8 cellular contexts compared by ENCODE assay signal in genomic region chr11:45804806-45805304, GRCh38. TPM values are rescaled to one million over a fixed set of nuclear protein-coding genes. Genes with fewer than 3 reads are reported as not detected.
A peak's percentile ranks its signal among the peaks of the same experiment; 100 is the strongest.
DNase-seq lines count a peak whose midpoint lies in the region; ATAC-seq and TF ChIP-seq lines count a peak whose summit lies in the region.

Gene SLC35C1 (plus strand): TSS chr11:45805149. CDS start chr11:45805802, 653 bp downstream.

- no peaks in the 10 kb centered on the region for H3K27me3 Mint-ChIP-seq in activated T-helper 17 cell treated with anti-CD3 and anti-CD28 coated beads, Interleukin-2, amount 50 U/mL, for 72 hours
- no peaks in the 10 kb centered on the region for H3K27me3 Mint-ChIP-seq in natural killer cell treated with Interleukin-12 subunit alpha and Interleukin-12 subunit beta and Interleukin-15 and Interleukin-18, amount 100 ng/mL, for 72 hours

- peak within 1 kb of the TSS; percentile 77 for H3K4me3 Mint-ChIP-seq in activated T-helper 17 cell treated with anti-CD3 and anti-CD28 coated beads, Interleukin-2, amount 50 U/mL, for 72 hours
- peak within 1 kb of the TSS; percentile 90 for H3K4me3 Mint-ChIP-seq in natural killer cell treated with Interleukin-12 subunit alpha and Interleukin-12 subunit beta and Interleukin-15 and Interleukin-18, amount 100 ng/mL, for 72 hours

- peaks cover 26% of the 10 kb centered on the region for H3K79me2 ChIP-seq in Karpas-422 (ENCODE audit: low read length)
- H3K79me2 ChIP-seq in fibroblast of lung (ENCODE audit: control insufficient read depth, insufficient read depth, low read length): peaks cover 28% of the 10 kb centered on the region

- H4K20me1 ChIP-seq in Karpas-422 (ENCODE audit: insufficient read depth, low read depth, low read length): no peaks in the 10 kb centered on the region
- H4K20me1 ChIP-seq in fibroblast of lung (ENCODE audit: control insufficient read depth, extremely low read depth, insufficient read depth, low read length): no peaks in the 10 kb centered on the region

- H3K9me3 Mint-ChIP-seq in activated T-helper 17 cell treated with anti-CD3 and anti-CD28 coated beads, Interleukin-2, amount 50 U/mL, for 72 hours: no peaks in the 10 kb centered on the region
- H3K9me3 Mint-ChIP-seq in natural killer cell treated with Interleukin-12 subunit alpha and Interleukin-12 subunit beta and Interleukin-15 and Interleukin-18, amount 100 ng/mL, for 72 hours: no peaks in the 10 kb centered on the region

- H3K9me3 ChIP-seq in Karpas-422 (ENCODE audit: low read length) (no peaks in the 10 kb centered on the region), fibroblast of lung (ENCODE audit: control insufficient read depth, insufficient read depth, low read depth, low read length) (no peaks in the 10 kb centered on the region)

- H3K4me2 ChIP-seq in Karpas-422 (ENCODE audit: low read depth, low read length, poor library complexity, severe bottlenecking) (peak within 1 kb of the TSS; percentile 95), fibroblast of lung (ENCODE audit: extremely low read depth, insufficient read depth, low read length) (peak within 1 kb of the TSS; percentile 97)

- H3K36me3 Mint-ChIP-seq in activated T-helper 17 cell treated with anti-CD3 and anti-CD28 coated beads, Interleukin-2, amount 50 U/mL, for 72 hours (ENCODE audit: low read depth): peaks cover 15% of the 10 kb centered on the region
- H3K36me3 Mint-ChIP-seq in natural killer cell treated with Interleukin-12 subunit alpha and Interleukin-12 subunit beta and Interleukin-15 and Interleukin-18, amount 100 ng/mL, for 72 hours: no peaks in the 10 kb centered on the region

- H3K36me3 ChIP-seq in Karpas-422 (ENCODE audit: insufficient read depth, low read length) (no peaks in the 10 kb centered on the region), fibroblast of lung (ENCODE audit: control insufficient read depth, insufficient read depth, low read length) (peaks cover 4% of the 10 kb centered on the region)

- H3K27ac Mint-ChIP-seq in activated T-helper 17 cell treated with anti-CD3 and anti-CD28 coated beads, Interleukin-2, amount 50 U/mL, for 72 hours: peak within 1 kb of the TSS; percentile 69
- H3K27ac Mint-ChIP-seq in natural killer cell treated with Interleukin-12 subunit alpha and Interleukin-12 subunit beta and Interleukin-15 and Interleukin-18, amount 100 ng/mL, for 72 hours: peak within 1 kb of the TSS; percentile 82 to 88

- no peak for TF ChIP-seq CTCF in fibroblast of lung (conservative IDR thresholded peaks at IDR 0.05 in 1 of 2, IDR thresholded peaks at IDR 0.05 in 1 of 2; ENCODE audit: low read depth in 1 of 2, low read length in 2 of 2)

- H3K27me3 ChIP-seq in Karpas-422 (ENCODE audit: low read length): no peaks in the 10 kb centered on the region
- H3K27me3 ChIP-seq in fibroblast of lung (ENCODE audit: control insufficient read depth, insufficient read depth, low read length): no peaks in the 10 kb centered on the region

- H2AFZ ChIP-seq in Karpas-422 (ENCODE audit: low read length): peak within 1 kb of the TSS; percentile 99
- H2AFZ ChIP-seq in fibroblast of lung (ENCODE audit: low read length): peak within 1 kb of the TSS; percentile 79

- H3K4me3 ChIP-seq in Karpas-422 (ENCODE audit: low read length): peak within 1 kb of the TSS; percentile 87
- peak within 1 kb of the TSS; percentile 83 to 91 (median 86) for H3K4me3 ChIP-seq in fibroblast of lung (replicated peaks in 1 of 4; ENCODE audit: control extremely low read depth in 1 of 4, insufficient read depth in 1 of 4, low read depth in 3 of 4, low read length in 4 of 4)

- peaks cover 16% of the 10 kb centered on the region for H3K4me1 Mint-ChIP-seq in activated T-helper 17 cell treated with anti-CD3 and anti-CD28 coated beads, Interleukin-2, amount 50 U/mL, for 72 hours
- H3K4me1 Mint-ChIP-seq in natural killer cell treated with Interleukin-12 subunit alpha and Interleukin-12 subunit beta and Interleukin-15 and Interleukin-18, amount 100 ng/mL, for 72 hours (ENCODE audit: low read depth in 2 of 2): peaks cover 30 to 34% of the 10 kb centered on the region in 2 donors

- H3K27ac ChIP-seq in Karpas-422 (ENCODE audit: low read length) (no peak within 1 kb of the TSS), fibroblast of lung (ENCODE audit: insufficient read depth, low read length) (peak within 1 kb of the TSS; percentile 94)

- peaks cover 31% of the 10 kb centered on the region for H3K4me1 ChIP-seq in Karpas-422 (ENCODE audit: low read length)
- H3K4me1 ChIP-seq in fibroblast of lung (ENCODE audit: control insufficient read depth, extremely low read depth, insufficient read depth, low read length): peaks cover 7% of the 10 kb centered on the region

- no peaks in the 10 kb centered on the region for H3K9me2 ChIP-seq in Karpas-422 (replicated peaks; ENCODE audit: insufficient read depth, low read length)

- peak within 1 kb of the TSS; percentile 86 for H3K9ac ChIP-seq in Karpas-422 (ENCODE audit: low read length)
- peak within 1 kb of the TSS; percentile 83 for H3K9ac ChIP-seq in fibroblast of lung (ENCODE audit: insufficient read depth, low read length)

- ATAC-seq in GM21825 (IDR thresholded peaks at IDR 0.05; ENCODE audit: unreplicated experiment): peak; percentile 92
- ATAC-seq in activated T-helper 17 cell treated with anti-CD3 and anti-CD28 coated beads, Interleukin-2, amount 50 U/mL, for 72 hours (replicated peaks): peak; percentile 97
- ATAC-seq in natural killer cell treated with Interleukin-12 subunit alpha and Interleukin-12 subunit beta and Interleukin-15 and Interleukin-18, amount 100 ng/mL, for 72 hours: peak; percentile 98 to 99
- ATAC-seq in stimulated activated naive CD8-positive, alpha-beta T cell treated with anti-CD3 and anti-CD28 coated beads, Interleukin-15, Interleukin-2, amounts not matched to agents 100 U/mL and 50 U/mL, for 24 hours: peak; percentile 94

- peak; percentile 96 for DNase-seq in Daoy (ENCODE audit: low read depth)
- DNase-seq in Karpas-422: peak; percentile 98
- peak; percentile 95 for DNase-seq in RPMI8226
- peak; percentile 92 to 93 for DNase-seq in fibroblast of lung (ENCODE audit: low read depth in 2 of 2)
- peak; percentile 98 for DNase-seq in natural killer cell treated with Interleukin-12 subunit alpha and Interleukin-12 subunit beta and Interleukin-15 and Interleukin-18, amount 100 ng/mL, for 72 hours (ENCODE audit: low spot score)
- peak; percentile 99 for DNase-seq in stimulated activated naive CD8-positive, alpha-beta T cell treated with anti-CD3 and anti-CD28 coated beads, Interleukin-15, Interleukin-2, amounts not matched to agents 100 U/mL and 50 U/mL, for 24 hours

RNA-seq across cellular contexts. Expression of gene SLC35C1, which starts in this region (rescaled TPM):
- 3.2 and 3.5 TPM in 2 replicates for total RNA-seq in Daoy (2014; rRNA removed; shearing (Covaris generic))
- 4.5 and 4.8 TPM in 2 replicates for total RNA-seq in Karpas-422 (2014; rRNA removed; shearing (Covaris generic); ENCODE audit: low replicate concordance)
- total RNA-seq in activated T-helper 17 cell treated with anti-CD3 and anti-CD28 coated beads, Interleukin-2, amount 50 U/mL, for 72 hours: 10 to 100 TPM in 1 of 2 donors, 1 to 10 TPM in 1; 8.7 to 18.9 TPM
- total RNA-seq in fibroblast of lung: 10.4 and 11.8 TPM in 2 replicates
- polyA plus RNA-seq in fibroblast of lung: 6.7 and 6.9 TPM in 2 replicates
- polyA plus RNA-seq in fibroblast of lung (2012): 23.8 TPM in 2 replicates
- polyA minus RNA-seq in fibroblast of lung (ENCODE audit: low replicate concordance): 24.0 and 26.9 TPM in 2 replicates
- 10 to 100 TPM; 15.9 to 18.7 TPM for total RNA-seq in natural killer cell treated with Interleukin-12 subunit alpha and Interleukin-12 subunit beta and Interleukin-15 and Interleukin-18, amount 100 ng/mL, for 72 hours
